33 cellular contexts compared by ENCODE assay signal in the genomic region with DNA sequence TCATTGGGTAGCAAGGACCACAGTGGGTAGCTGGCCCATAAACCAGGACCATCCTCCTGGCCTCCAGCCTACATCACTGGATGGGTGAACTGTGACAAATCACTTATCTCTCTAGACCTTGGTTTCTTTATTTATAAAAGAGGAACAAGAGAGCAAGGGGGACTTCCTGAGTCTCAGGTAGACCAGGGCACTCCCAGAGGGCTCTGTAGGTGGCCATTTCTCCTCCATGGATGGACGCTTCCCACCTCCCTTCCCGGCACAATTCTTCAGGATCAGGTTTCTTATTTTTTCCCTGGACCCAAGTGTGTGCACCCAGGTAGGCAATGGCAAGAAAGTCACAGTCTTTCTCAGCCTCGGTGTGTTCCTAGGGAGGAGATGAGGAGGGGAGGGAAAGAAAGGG. TPM values are rescaled to one million over a fixed set of nuclear protein-coding genes. Genes with fewer than 3 reads are reported as not detected.
DNase-seq lines count a peak whose midpoint lies in the region; ATAC-seq and TF ChIP-seq lines count a peak whose summit lies in the region.
"Had no signal": no experiment of that assay in that cellular context is flagged by ENCODE, and none has a peak within 500 bp of the region (broad histone marks: within the 10 kb centered on the region; RNA-seq: fewer than 3 reads in every experiment).

No MANE protein-coding gene starts in this region.

- peak overlapping the region; percentile 62 for H3K4me2 ChIP-seq in OCI-LY3 (ENCODE audit: low read length)

- H2AFZ ChIP-seq in OCI-LY3 (ENCODE audit: low read depth, low read length), result 0 out of 2 replicates have a peak overlapping the region, but pooled peaks have one; percentile 39

- H3K27me3 ChIP-seq in OCI-LY3 (ENCODE audit: low read depth, low read length), result no peaks in the 10 kb centered on the region
- no peaks in the 10 kb centered on the region for H3K27me3 ChIP-seq in sigmoid colon
- H3K27me3 ChIP-seq: esophagus muscularis mucosa, MG63, right lobe of liver had no signal

- peak; percentile 58 for ATAC-seq in GM21786 (IDR thresholded peaks at IDR 0.05; ENCODE audit: unreplicated experiment)
- ATAC-seq in HG02970 (IDR thresholded peaks at IDR 0.05; ENCODE audit: low FRiP score, unreplicated experiment), result no peak
- ATAC-seq: K562, left colon, PC-3, right lobe of liver had no signal

- H4K20me1 ChIP-seq in OCI-LY3 (ENCODE audit: insufficient read depth, low read length), result no peaks in the 10 kb centered on the region

- H3K9ac ChIP-seq in OCI-LY3 (ENCODE audit: low read length), result no peak overlapping the region; the same call in 1 of the 2 replicates

- H3K36me3 ChIP-seq in OCI-LY3 (replicated peaks; ENCODE audit: low read depth, low read length) (no peaks in the 10 kb centered on the region), sigmoid colon (no peaks in the 10 kb centered on the region)
- H3K36me3 ChIP-seq: esophagus muscularis mucosa, MG63, right lobe of liver had no signal

- H3K4me1 ChIP-seq in OCI-LY3 (ENCODE audit: low read length), result peaks cover 34% of the 10 kb centered on the region
- H3K4me1 ChIP-seq in sigmoid colon, result peaks cover 0 to 55% (median 47%) of the 10 kb centered on the region in 4 donors
- H3K4me1 ChIP-seq: Caco-2, right lobe of liver had no signal

- no peak for TF ChIP-seq CTCF in GM13977 (IDR thresholded peaks at IDR 0.05; ENCODE audit: extremely low read depth, insufficient read depth, missing control alignments)
- no peak for TF ChIP-seq CTCF in OCI-LY3 (IDR thresholded peaks at IDR 0.05; ENCODE audit: low read depth, low read length)
- TF ChIP-seq CTCF in sigmoid colon (IDR thresholded peaks at IDR 0.05), result no peak

- TF ChIP-seq POLR2A in sigmoid colon (IDR thresholded peaks at IDR 0.05), result no peak

- no peak for TF ChIP-seq EP300 in sigmoid colon (IDR thresholded peaks at IDR 0.05)

- H3K27ac ChIP-seq in OCI-LY3 (ENCODE audit: low read length) (no peak overlapping the region), sigmoid colon (peak overlapping the region in 3 of 4 donors; percentile 79 to 92 (median 90))
- H3K27ac ChIP-seq: C4-2B, esophagus muscularis mucosa, right lobe of liver had no signal

- in situ Hi-C loops in GM13977 (cut with MboI; ENCODE audit: low pct_unique_long_range_greater_than_20kb, low sequenced_read_pairs, unreplicated experiment), result loop anchor here (10.0 kb wide), 1 partner anchor 66 kb away; no protein-coding TSS in a partner anchor

- peak overlapping the region; percentile 50 for H3K4me3 ChIP-seq in OCI-LY3 (ENCODE audit: low read length)
- H3K4me3 ChIP-seq in sigmoid colon, result no peak overlapping the region
- H3K4me3 ChIP-seq: esophagus muscularis mucosa, K562, MG63, right lobe of liver had no signal

- DNase-seq in GM13977 (ENCODE audit: low spot score), result peak; percentile 63
- DNase-seq in sigmoid colon, result no peak
- no peak for DNase-seq in NCI-H2029 treated with DMSO at 0.1 percent for 48 hours (lab: John Stamatoyannopoulos, UW)
- DNase-seq in foreskin melanocyte, result no peak
- DNase-seq: activated CD4-positive, alpha-beta T cell treated with anti-CD3 and anti-CD28 coated beads for 48 hours; activated gamma-delta T cell; activated T-cell treated with anti-CD3 and anti-CD28 coated beads, Interleukin-2, amount 50 U/mL, for 1 hour; Caco-2; caudate nucleus; endodermal cell; GDM1; left colon; mesenchymal stem cell; MG63; NCI-H1417; NCI-H446; NCI-H82; PC-3; posterior cingulate gyrus; right lobe of liver; Right ventricle myocardium superior; stimulated activated CD4-positive, alpha-beta T cell treated with anti-CD3 and anti-CD28 coated beads, Interleukin-4, amount 100 ng/mL, for 4 hours; stimulated activated naive CD4-positive, alpha-beta T cell treated with Interleukin-2 at 50 U/mL for 16 hours had no signal

- 90 to 95% methylated on average over 3 of the region's 3 CpGs for WGBS in sigmoid colon, 2 donors

- intact Hi-C loops in sigmoid colon (cut with DNase I), result no loop called here

- H3K9me3 ChIP-seq in OCI-LY3 (ENCODE audit: insufficient read depth, low read length) (no peaks in the 10 kb centered on the region), sigmoid colon (no peaks in the 10 kb centered on the region)
- H3K9me3 ChIP-seq: Caco-2, esophagus muscularis mucosa, MG63, right lobe of liver had no signal

- no peaks in the 10 kb centered on the region for H3K79me2 ChIP-seq in OCI-LY3 (ENCODE audit: low read length)

RNA-seq across cellular contexts. Expression of a gene that starts 41.4 kb away (rescaled TPM):
- total RNA-seq in sigmoid colon, result not detected
- polyA plus RNA-seq in sigmoid colon, result under 1 TPM in 1 of 3 donors, not detected in 2; 0.26 TPM
- total RNA-seq: activated CD8-positive, alpha-beta memory T cell treated with anti-CD3 and anti-CD28 coated beads for 36 hours; Caco-2; endodermal cell; frontal cortex; K562; left colon; Right ventricle myocardium superior; temporal lobe; ureter had no signal
- polyA plus RNA-seq: K562 had no signal
